ENCODE assay signal across 1 cellular context in the genomic region with DNA sequence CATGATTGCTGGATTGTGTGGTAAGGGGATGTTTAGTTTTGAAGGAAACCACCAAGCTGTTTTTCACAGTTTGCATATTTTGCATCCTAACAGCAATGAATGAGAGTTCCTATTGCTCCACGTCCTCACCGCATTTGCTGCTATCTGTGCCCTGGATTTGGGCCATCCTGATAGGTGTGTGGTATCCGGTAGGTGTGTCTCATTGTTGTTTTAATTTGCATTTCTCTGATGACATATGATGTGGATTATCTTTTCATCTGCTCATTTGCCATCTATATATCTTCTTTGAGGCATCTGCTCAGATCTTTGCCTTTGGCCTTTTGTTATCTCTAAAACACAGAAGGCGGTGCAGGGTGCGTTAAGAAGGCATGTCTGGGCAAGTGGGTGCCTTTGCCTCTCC.
TF ChIP-seq lines count a peak whose summit lies in the region.

No MANE protein-coding gene starts in this region.

TF ChIP-seq in IMR-90, 13 proteins besides CTCF, POLR2A, EP300 and RAD21 (continued from another document):
- TF ChIP-seq USF2 (IDR thresholded peaks at IDR 0.05; ENCODE audit: low read depth, low read length) (no peak), BHLHE40 (IDR thresholded peaks at IDR 0.05; ENCODE audit: low read depth, low read length) (no peak), SMC3 (IDR thresholded peaks at IDR 0.05; ENCODE audit: low read depth, low read length) (no peak), FOS (IDR thresholded peaks at IDR 0.05; ENCODE audit: low read depth, low read length) (no peak), CHD1 (IDR thresholded peaks at IDR 0.05; ENCODE audit: low read depth, low read length) (no peak), CEBPB (IDR thresholded peaks at IDR 0.05; ENCODE audit: low read depth, low read length) (no peak), RCOR1 (IDR thresholded peaks at IDR 0.05; ENCODE audit: insufficient replicate concordance, low read length) (no peak)
